In genomic region chr10:132577350-132578005, GRCh38 we compare ENCODE assay signal across 10 cellular contexts. TPM values are rescaled to one million over a fixed set of nuclear protein-coding genes. Genes with fewer than 3 reads are reported as not detected.
DNase-seq lines count a peak whose midpoint lies in the region; ATAC-seq and TF ChIP-seq lines count a peak whose summit lies in the region.
"Had no signal": no experiment of that assay in that cellular context is flagged by ENCODE, and none has a peak within 500 bp of the region (broad histone marks: within the 10 kb centered on the region; RNA-seq: fewer than 3 reads in every experiment).

No MANE protein-coding gene starts in this region.

- no peak overlapping the region for H3K4me3 Mint-ChIP-seq in neural progenitor cell
- no peak overlapping the region for H3K4me3 Mint-ChIP-seq in natural killer cell
- no peak overlapping the region for H3K4me3 Mint-ChIP-seq in CD8-positive, alpha-beta memory T cell

- H2AFZ ChIP-seq in PC-9, result no peak overlapping the region
- no peak overlapping the region for H2AFZ ChIP-seq in neural progenitor cell (replicated peaks)

- H3K9me3 ChIP-seq in PC-9 (ENCODE audit: insufficient read depth, low read depth) (no peaks in the 10 kb centered on the region), gastroesophageal sphincter (no peaks in the 10 kb centered on the region), neural progenitor cell (ENCODE audit: low read depth) (no peaks in the 10 kb centered on the region)
- no peaks in the 10 kb centered on the region for H3K9me3 ChIP-seq in CD8-positive, alpha-beta memory T cell (ENCODE audit: low read length)

- H3K27me3 ChIP-seq in PC-9 (ENCODE audit: insufficient read depth, low read depth) (no peaks in the 10 kb centered on the region), gastroesophageal sphincter (no peaks in the 10 kb centered on the region), neural progenitor cell (no peaks in the 10 kb centered on the region)
- no peaks in the 10 kb centered on the region for H3K27me3 ChIP-seq in CD8-positive, alpha-beta memory T cell (ENCODE audit: insufficient read depth, low read length, poor library complexity, severe bottlenecking)

- no peak; the same call in 1 of the 2 replicates for TF ChIP-seq CTCF in PC-9 (conservative IDR thresholded peaks at IDR 0.05)
- TF ChIP-seq CTCF in gastroesophageal sphincter (IDR thresholded peaks at IDR 0.05), result peak in 3 of 4 experiments; percentile 33 to 66 (median 36)
- TF ChIP-seq CTCF in neural progenitor cell (IDR thresholded peaks at IDR 0.05), result peak; percentile 36
- TF ChIP-seq CTCF in natural killer cell (IDR thresholded peaks at IDR 0.05), result no peak

- H3K4me1 ChIP-seq in PC-9 (replicated peaks; ENCODE audit: insufficient read depth) (peaks cover 45% of the 10 kb centered on the region), gastroesophageal sphincter (peaks cover 10 to 84% (median 49%) of the 10 kb centered on the region in 3 donors), neural progenitor cell (peaks cover 15% of the 10 kb centered on the region)
- peaks cover under 1% of the 10 kb centered on the region for H3K4me1 ChIP-seq in CD8-positive, alpha-beta memory T cell (ENCODE audit: insufficient read depth, low read length)

- H3K36me3 Mint-ChIP-seq in neural progenitor cell, result no peaks in the 10 kb centered on the region
- H3K36me3 Mint-ChIP-seq in natural killer cell, result no peaks in the 10 kb centered on the region
- peaks cover 0 to 3% (median 3%) of the 10 kb centered on the region in 3 donors for H3K36me3 Mint-ChIP-seq in CD8-positive, alpha-beta memory T cell

- H3K4me2 ChIP-seq in PC-9 (0 out of 2 replicates have a peak overlapping the region, but pooled peaks have one; percentile 90), neural progenitor cell (no peak overlapping the region)

- H3K9me3 Mint-ChIP-seq in neural progenitor cell, result no peaks in the 10 kb centered on the region
- H3K9me3 Mint-ChIP-seq in natural killer cell, result no peaks in the 10 kb centered on the region
- no peaks in the 10 kb centered on the region for H3K9me3 Mint-ChIP-seq in CD8-positive, alpha-beta memory T cell

- WGBS in gastroesophageal sphincter (ENCODE audit: low coverage in 1 of 2), 2 donors, result 60% methylated on average over 1 of the region's 16 CpGs; no CpG with 5 or more reads in 1 of the 2 donors

- peaks cover 7% of the 10 kb centered on the region; the same call in 1 of the 2 replicates for H3K79me2 ChIP-seq in PC-9 (ENCODE audit: low read depth)
- no peaks in the 10 kb centered on the region for H3K79me2 ChIP-seq in neural progenitor cell (ENCODE audit: low read depth)

- ATAC-seq in gastroesophageal sphincter (peak; percentile 47), natural killer cell (no peak)

- no peak overlapping the region for H3K4me3 ChIP-seq in PC-9
- no peak overlapping the region for H3K4me3 ChIP-seq in gastroesophageal sphincter
- no peak overlapping the region for H3K4me3 ChIP-seq in neural progenitor cell
- H3K4me3 ChIP-seq in CD8-positive, alpha-beta memory T cell (ENCODE audit: low read length), result no peak overlapping the region

- no peak for TF ChIP-seq EP300 in gastroesophageal sphincter (IDR thresholded peaks at IDR 0.05)

- peak overlapping the region; percentile 53 for H3K27ac Mint-ChIP-seq in neural progenitor cell
- H3K27ac Mint-ChIP-seq in natural killer cell, result no peak overlapping the region
- peak overlapping the region in 2 of 8 donors; percentile 8 to 82 for H3K27ac Mint-ChIP-seq in CD8-positive, alpha-beta memory T cell

- POLR2A ChIA-PET in PC-9 (lab: Charles Lee; ENCODE audit: unreplicated experiment), result no interaction called here
- POLR2A ChIA-PET in CD8-positive, alpha-beta memory T cell (lab: Charles Lee), result no interaction called here

- no peak for TF ChIP-seq POLR2A in gastroesophageal sphincter (IDR thresholded peaks at IDR 0.05)

- intact Hi-C loops in PC-9 (cut with micrococcal nuclease; ENCODE audit: unreplicated experiment) (loop anchor here (10.0 kb wide), 1 partner anchor 57 kb away; no protein-coding TSS in a partner anchor), natural killer cell (cut with micrococcal nuclease) (loop anchor here (10.0 kb wide), 1 partner anchor 183 kb away; the partner anchor contains the start of gene PWWP2B)

- H3F3A ChIP-seq in PC-9 (ENCODE audit: insufficient read depth, low read depth), result peaks cover 31% of the 10 kb centered on the region
- peaks cover 12% of the 10 kb centered on the region for H3F3A ChIP-seq in neural progenitor cell (ENCODE audit: low read depth)

- CTCF ChIA-PET in PC-9 (lab: Charles Lee), result no interaction called here
- CTCF ChIA-PET in CD8-positive, alpha-beta memory T cell (lab: Charles Lee), result interaction anchor here (0.5 kb wide), 1 partner anchor 861 kb away, joined by 3 read pairs; no protein-coding TSS in a partner anchor

- BruUV-seq in PC-9 (replicated peaks; lab: Mats Ljungman, UMichigan), result no TSS peak

- H3K36me3 ChIP-seq in PC-9 (ENCODE audit: low read depth) (no peaks in the 10 kb centered on the region), gastroesophageal sphincter (no peaks in the 10 kb centered on the region), neural progenitor cell (no peaks in the 10 kb centered on the region)
- H3K36me3 ChIP-seq in CD8-positive, alpha-beta memory T cell (ENCODE audit: insufficient read depth, low read length), result no peaks in the 10 kb centered on the region

- H3K27ac ChIP-seq in PC-9, result no peak overlapping the region
- H3K27ac ChIP-seq in gastroesophageal sphincter, result peak overlapping the region; percentile 29 to 88 (median 83)
- no peak overlapping the region for H3K27ac ChIP-seq in neural progenitor cell
- H3K27ac ChIP-seq in CD8-positive, alpha-beta memory T cell (ENCODE audit: low read depth, low read length), result no peak overlapping the region

- H4K20me1 ChIP-seq in PC-9 (ENCODE audit: insufficient read depth) (no peaks in the 10 kb centered on the region), neural progenitor cell (ENCODE audit: low read depth) (peaks cover 32% of the 10 kb centered on the region)

- peak; percentile 52 for DNase-seq in AG20443 (ENCODE audit: low spot score)
- DNase-seq in PC-9, result no peak
- DNase-seq in neural progenitor cell (ENCODE audit: low spot score), result peak; percentile 48
- DNase-seq in NCI-H2029 treated with DMSO at 0.1 percent for 48 hours (lab: John Stamatoyannopoulos, UW), result no peak
- DNase-seq in natural killer cell, result no peak
- DNase-seq in NCI-H2081 treated with DMSO at 0.1 percent for 48 hours (lab: John Stamatoyannopoulos, UW), result no peak
- DNase-seq in CD8-positive, alpha-beta memory T cell, result no peak
- DNase-seq: activated effector memory CD4-positive, alpha-beta T cell treated with anti-CD3 and anti-CD28 coated beads, Interleukin-2, amount 50 U/mL, for 16 hours; NCI-H510A treated with DMSO at 0.1 percent for 48 hours had no signal

- H3K9ac ChIP-seq in neural progenitor cell, result no peak overlapping the region

- H3K4me1 Mint-ChIP-seq in neural progenitor cell (peaks cover 21% of the 10 kb centered on the region), natural killer cell (peaks cover 28 to 39% of the 10 kb centered on the region in 2 donors)
- peaks cover 21 to 56% (median 28%) of the 10 kb centered on the region in 3 donors for H3K4me1 Mint-ChIP-seq in CD8-positive, alpha-beta memory T cell

- no peaks in the 10 kb centered on the region for H3K9me2 ChIP-seq in PC-9 (ENCODE audit: insufficient read depth)

- H3K27me3 Mint-ChIP-seq in neural progenitor cell (ENCODE audit: insufficient read depth, low read depth), result peaks cover 5% of the 10 kb centered on the region
- no peaks in the 10 kb centered on the region for H3K27me3 Mint-ChIP-seq in natural killer cell (ENCODE audit: low read depth in 2 of 2)
- H3K27me3 Mint-ChIP-seq in CD8-positive, alpha-beta memory T cell, result peaks cover 0 to 2% of the 10 kb centered on the region in 2 donors

RNA-seq across cellular contexts. Expression of gene INPP5A, which starts 39.9 kb away (rescaled TPM):
- total RNA-seq in PC-9 (2021), result 18.4 and 18.8 TPM in 2 replicates
- total RNA-seq in gastroesophageal sphincter, result 100 to 1,000 TPM; 111 to 288 (median 215) TPM
- 14.2 and 21.3 TPM in 2 replicates for total RNA-seq in neural progenitor cell (ENCODE audit: low replicate concordance)
- total RNA-seq in natural killer cell, result 10 to 100 TPM; 12.6 to 38.6 (median 18.6) TPM
- total RNA-seq in CD8-positive, alpha-beta memory T cell, result 1 to 10 TPM; 4.8 to 6.1 TPM
- polyA plus RNA-seq in CD8-positive, alpha-beta memory T cell, result 1.1 TPM

Comparison
In these comparisons a context has a peak if more than half of its experiments do, and no peak if none do; other contexts are left out.
1. DNase-seq: peak in AG20443 (single experiment) and neural progenitor cell (single experiment); none in PC-9 (0 of 2), NCI-H2029 treated with DMSO at 0.1 percent for 48 hours (single experiment), natural killer cell (single experiment), NCI-H2081 treated with DMSO at 0.1 percent for 48 hours (single experiment) and CD8-positive, alpha-beta memory T cell (0 of 5).
2. H3K27ac ChIP-seq: peak in gastroesophageal sphincter (4 of 4); none in PC-9 (single experiment), neural progenitor cell (single experiment) and CD8-positive, alpha-beta memory T cell (single experiment).
3. CTCF ChIP-seq: peak in gastroesophageal sphincter (3 of 4) and neural progenitor cell (single experiment); none in PC-9 (single experiment) and natural killer cell (single experiment).